14 cellular contexts compared by ENCODE assay signal in the genomic region with DNA sequence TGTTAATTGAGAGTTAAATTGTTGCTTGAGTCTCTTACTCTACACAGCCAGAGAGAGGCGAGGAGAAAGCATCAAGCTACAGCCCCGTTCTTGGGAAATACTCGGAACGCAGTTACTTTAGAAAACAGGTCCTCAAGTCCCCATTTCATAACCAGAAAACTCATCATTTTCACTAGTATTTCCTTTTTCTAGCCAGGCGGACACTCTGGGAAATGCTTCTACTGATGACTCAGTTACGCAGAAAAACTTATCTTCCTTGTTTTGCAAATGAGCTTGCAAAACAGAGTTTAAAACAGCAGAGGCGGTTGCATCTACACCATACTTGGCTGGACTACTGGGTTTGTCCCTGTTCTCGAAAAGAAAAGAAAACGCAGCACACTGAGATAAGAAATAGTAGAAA.
DNase-seq lines count a peak whose midpoint lies in the region; ATAC-seq lines count a peak whose summit lies in the region.
"Had no signal": no experiment of that assay in that cellular context is flagged by ENCODE, and none has a peak within 500 bp of the region (broad histone marks: within the 10 kb centered on the region; RNA-seq: fewer than 3 reads in every experiment).

No MANE protein-coding gene starts in this region.

- H3K27me3 ChIP-seq in ectodermal cell (ENCODE audit: control insufficient read depth, insufficient read depth, low read length, poor library complexity, severe bottlenecking) (no peaks in the 10 kb centered on the region), aorta (ENCODE audit: control insufficient read depth in 1 of 2, insufficient read depth in 2 of 2, low read length in 1 of 2) (no peaks in the 10 kb centered on the region)
- H3K27me3 ChIP-seq: ovary had no signal

- no peaks in the 10 kb centered on the region for H3K9me3 ChIP-seq in ectodermal cell (ENCODE audit: control insufficient read depth, low read length)
- H3K9me3 ChIP-seq in iPS-18c (ENCODE audit: control insufficient read depth, insufficient read depth, low read length): no peaks in the 10 kb centered on the region
- peaks cover 3% of the 10 kb centered on the region for H3K9me3 ChIP-seq in aorta (ENCODE audit: control insufficient read depth, low read length)
- H3K9me3 ChIP-seq: ovary, tibial artery had no signal

- WGBS in ectodermal cell, 2 experiments: 44 to 51% methylated on average over 9 of the region's 9 CpGs
- WGBS in aorta, 2 donors: 51 to 60% methylated on average over 9 of the region's 9 CpGs

- peaks cover 38% of the 10 kb centered on the region for H3K4me1 ChIP-seq in ectodermal cell (ENCODE audit: control insufficient read depth, insufficient read depth, low read length)
- no peaks in the 10 kb centered on the region for H3K4me1 ChIP-seq in aorta (ENCODE audit: control insufficient read depth in 1 of 2, insufficient read depth in 2 of 2, low read length in 2 of 2)
- H3K4me1 ChIP-seq: tibial artery had no signal

- H3K36me3 ChIP-seq in ectodermal cell (ENCODE audit: control insufficient read depth, insufficient read depth, low read length) (no peaks in the 10 kb centered on the region), aorta (ENCODE audit: control insufficient read depth in 1 of 2, insufficient read depth in 2 of 2, low read length in 1 of 2) (no peaks in the 10 kb centered on the region)
- H3K36me3 ChIP-seq: ovary, tibial artery had no signal

- ATAC-seq in Right ventricle myocardium inferior (peak; percentile 89), aorta (ENCODE audit: low FRiP score) (peak; percentile 76)

- H3K27ac ChIP-seq in ectodermal cell (ENCODE audit: insufficient read depth, low read depth, low read length, poor library complexity, severe bottlenecking): peak overlapping the region; percentile 44
- H3K27ac ChIP-seq in aorta (ENCODE audit: low read depth in 1 of 2, low read length in 2 of 2): no peak overlapping the region

- intact Hi-C loops in Right ventricle myocardium inferior (cut with DNase I) (no loop called here), cardiac septum (cut with DNase I) (no loop called here), aorta (cut with DNase I) (no loop called here)

- DNase-seq in Right ventricle myocardium inferior (ENCODE audit: missing footprints): no peak
- no peak for DNase-seq in cardiac septum (ENCODE audit: low spot score)
- no peak for DNase-seq in aorta
- no peak for DNase-seq in NCI-H2029 treated with DMSO at 0.1 percent for 48 hours (lab: John Stamatoyannopoulos, UW)
- DNase-seq in stimulated activated CD8-positive, alpha-beta memory T cell treated with anti-CD3 and anti-CD28 coated beads, Interleukin-4, amount 100 ng/mL, for 48 hours: no peak
- no peak for DNase-seq in RPMI8226
- DNase-seq: activated gamma-delta T cell; NCI-H1048; NCI-H2227 treated with DMSO at 0.1 percent for 48 hours; stimulated activated CD4-positive, alpha-beta T cell treated with anti-CD3 and anti-CD28 coated beads, Interleukin-15, amount 100 ng/mL, for 24 hours had no signal

- H3K4me3 ChIP-seq in ectodermal cell (ENCODE audit: insufficient read depth, low read depth, low read length): no peak overlapping the region
- H3K4me3 ChIP-seq in iPS-18c (ENCODE audit: insufficient read depth, low read depth, low read length): 0 out of 2 replicates have a peak overlapping the region, but pooled peaks have one; percentile 2
- H3K4me3 ChIP-seq in aorta (ENCODE audit: low read length in 2 of 2): no peak overlapping the region
- H3K4me3 ChIP-seq: ovary, tibial artery had no signal
